ENCODE assay signal across 22 cellular contexts in the genomic region with DNA sequence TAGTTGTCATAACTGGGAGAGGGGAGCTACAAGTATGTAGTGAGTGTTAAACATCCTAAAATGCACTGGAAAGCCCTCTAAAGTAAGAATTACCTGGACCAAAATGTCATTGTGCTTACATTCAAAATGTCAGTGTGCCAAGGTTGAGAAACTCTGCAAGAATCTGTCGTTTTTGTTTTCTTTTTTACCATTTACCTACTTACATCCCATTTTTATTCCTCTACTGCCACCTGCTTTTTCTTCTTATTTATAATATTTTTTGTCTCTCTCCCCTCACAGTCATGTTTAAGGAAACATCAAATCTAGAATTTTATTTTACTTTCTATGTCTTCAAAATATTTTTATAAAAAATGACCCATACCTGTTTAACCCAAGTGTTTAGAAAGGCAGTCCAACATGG.
"Had no signal": no experiment of that assay in that cellular context is flagged by ENCODE, and none has a peak within 500 bp of the region (broad histone marks: within the 10 kb centered on the region; RNA-seq: fewer than 3 reads in every experiment).

No MANE protein-coding gene starts in this region.

- H3K27ac ChIP-seq: gastroesophageal sphincter, hepatocyte, right atrium auricular region, tibial nerve had no signal

- H3K4me3 ChIP-seq: gastroesophageal sphincter, hepatocyte, lung, right atrium auricular region, tibial nerve had no signal

- H3K27ac Mint-ChIP-seq: activated CD4-positive, alpha-beta T cell treated with anti-CD3 and anti-CD28 coated beads, Interleukin-2, amount 10 ng/mL, durations not matched to agents 24 days and 14 days; activated CD8-positive, alpha-beta T cell treated with anti-CD3 and anti-CD28 coated beads for 36 hours; activated naive CD4-positive, alpha-beta T cell treated with anti-CD3 and anti-CD28 coated beads for 36 hours; activated naive CD8-positive, alpha-beta T cell treated with anti-CD3 and anti-CD28 coated beads, Interleukin-2, amount 50 U/mL, for 24 hours; activated T-cell treated with anti-CD3 and anti-CD28 coated beads, Interleukin-2, amount 50 U/mL, for 24 hours; activated T-helper 2 cell treated with anti-CD3 and anti-CD28 coated beads, Interferon-gamma antibody, Interleukin-2, Interleukin-4, amounts not matched to agents 10 μg/mL and 5 μg/mL and 100 μg/mL, durations not matched to agents 14 hours and 24 hours and 36 hours had no signal

- H3K27me3 Mint-ChIP-seq: activated CD4-positive, alpha-beta T cell treated with anti-CD3 and anti-CD28 coated beads, Interleukin-2, amount 10 ng/mL, durations not matched to agents 24 days and 14 days; activated CD8-positive, alpha-beta T cell treated with anti-CD3 and anti-CD28 coated beads for 36 hours; activated naive CD8-positive, alpha-beta T cell treated with anti-CD3 and anti-CD28 coated beads, Interleukin-2, amount 50 U/mL, for 24 hours; activated T-cell treated with anti-CD3 and anti-CD28 coated beads, Interleukin-2, amount 50 U/mL, for 24 hours had no signal

- H3K36me3 ChIP-seq: gastroesophageal sphincter, right atrium auricular region, tibial nerve had no signal

- H3K27me3 ChIP-seq: gastroesophageal sphincter, hepatocyte, right atrium auricular region, tibial nerve had no signal

- H3K9me3 Mint-ChIP-seq: activated CD4-positive, alpha-beta T cell treated with anti-CD3 and anti-CD28 coated beads, Interleukin-2, amount 10 ng/mL, durations not matched to agents 24 days and 14 days; activated naive CD8-positive, alpha-beta T cell treated with anti-CD3 and anti-CD28 coated beads, Interleukin-2, amount 50 U/mL, for 24 hours; activated T-cell treated with anti-CD3 and anti-CD28 coated beads, Interleukin-2, amount 50 U/mL, for 24 hours had no signal

- H3K4me1 Mint-ChIP-seq: activated CD4-positive, alpha-beta T cell treated with anti-CD3 and anti-CD28 coated beads, Interleukin-2, amount 10 ng/mL, durations not matched to agents 24 days and 14 days; activated naive CD8-positive, alpha-beta T cell treated with anti-CD3 and anti-CD28 coated beads, Interleukin-2, amount 50 U/mL, for 24 hours had no signal

- H3K4me3 Mint-ChIP-seq: activated CD4-positive, alpha-beta T cell treated with anti-CD3 and anti-CD28 coated beads, Interleukin-2, amount 10 ng/mL, durations not matched to agents 24 days and 14 days; activated CD8-positive, alpha-beta T cell treated with anti-CD3 and anti-CD28 coated beads for 36 hours; activated naive CD4-positive, alpha-beta T cell treated with anti-CD3 and anti-CD28 coated beads for 36 hours; activated naive CD8-positive, alpha-beta T cell treated with anti-CD3 and anti-CD28 coated beads, Interleukin-2, amount 50 U/mL, for 24 hours; activated T-cell treated with anti-CD3 and anti-CD28 coated beads, Interleukin-2, amount 50 U/mL, for 24 hours had no signal

- H3K4me1 ChIP-seq: gastroesophageal sphincter, right atrium auricular region, tibial nerve had no signal

- DNase-seq: activated CD4-positive, alpha-beta T cell treated with anti-CD3 and anti-CD28 coated beads, Interleukin-2, amount 10 ng/mL, durations not matched to agents 24 days and 14 days; activated CD8-positive, alpha-beta T cell treated with anti-CD3 and anti-CD28 coated beads for 36 hours; activated naive CD4-positive, alpha-beta T cell treated with anti-CD3 and anti-CD28 coated beads for 36 hours; activated naive CD8-positive, alpha-beta T cell treated with anti-CD3 and anti-CD28 coated beads, Interleukin-2, amount 50 U/mL, for 24 hours; activated T-cell treated with anti-CD3 and anti-CD28 coated beads, Interleukin-2, amount 50 U/mL, for 24 hours; aorta; cerebellar nuclear complex; effector CD8-positive, alpha-beta T cell; islet precursor cell; occipital lobe; stimulated activated CD4-positive, alpha-beta T cell treated with anti-CD3 and anti-CD28 coated beads, Interleukin-12 subunit alpha, Interleukin-12 subunit beta, amount 100 ng/mL, for 4 hours; stimulated activated CD4-positive, alpha-beta T cell treated with anti-CD3 and anti-CD28 coated beads, Interleukin-1b, Interleukin-23, amount 100 ng/mL, for 48 hours; stimulated activated naive CD4-positive, alpha-beta T cell treated with Interleukin-2 at 50 U/mL for 16 hours; T-helper 1 cell; T1000 had no signal

- FAIRE-seq: urothelium cell line had no signal

- H3K9me3 ChIP-seq: gastroesophageal sphincter, right atrium auricular region, tibial nerve had no signal
